ENCODE assay signal across 7 cellular contexts in genomic region chr2:54697934-54698333, GRCh38.
"Had no signal": no experiment of that assay in that cellular context is flagged by ENCODE, and none has a peak within 500 bp of the region (broad histone marks: within the 10 kb centered on the region; RNA-seq: fewer than 3 reads in every experiment).

No MANE protein-coding gene starts in this region.

- ATAC-seq: HepG2 had no signal

- FAIRE-seq: HepG2, HTR-8/SVneo had no signal

- DNase-seq: IMR-90, KBM-7, KG1 had no signal

- H3K4me3 Mint-ChIP-seq: IgD-negative memory B cell had no signal

- H3K27me3 Mint-ChIP-seq: IgD-negative memory B cell had no signal

- H3K9me3 Mint-ChIP-seq: IgD-negative memory B cell had no signal

- H3K27ac ChIP-seq: HL-60 had no signal
